9 cellular contexts compared by ENCODE assay signal in the genomic region with DNA sequence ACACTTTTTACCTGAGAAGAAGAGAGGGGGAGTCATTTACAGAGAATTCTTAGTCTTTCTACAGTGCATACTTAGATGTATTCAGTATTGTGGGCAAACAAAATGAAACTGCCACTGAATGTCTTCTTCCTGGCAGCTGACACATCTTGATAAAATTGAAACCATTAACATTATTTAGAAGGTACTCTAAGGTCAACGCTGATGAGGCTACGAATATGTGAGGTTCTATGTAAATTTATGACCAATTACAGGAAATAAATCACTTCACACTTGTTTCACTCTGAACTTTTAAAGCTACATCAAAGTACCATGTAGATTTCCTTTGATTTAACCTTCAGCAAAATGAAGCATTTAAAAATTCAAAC. TPM values are rescaled to one million over a fixed set of nuclear protein-coding genes. Genes with fewer than 3 reads are reported as not detected.
DNase-seq lines count a peak whose midpoint lies in the region; ATAC-seq and TF ChIP-seq lines count a peak whose summit lies in the region.
"Had no signal": no experiment of that assay in that cellular context is flagged by ENCODE, and none has a peak within 500 bp of the region (broad histone marks: within the 10 kb centered on the region; RNA-seq: fewer than 3 reads in every experiment).

No MANE protein-coding gene starts in this region.

- no peak overlapping the region for H3K4me2 ChIP-seq in mesendoderm (ENCODE audit: low read length)

- no peak overlapping the region for H3K4me3 ChIP-seq in fibroblast of mammary gland (ENCODE audit: control insufficient read depth, low read depth, low read length)
- no peak overlapping the region for H3K4me3 ChIP-seq in mesendoderm (ENCODE audit: low read length)

- in situ Hi-C loops in ACHN (cut with HindIII; ENCODE audit: low pct_ligation_motif_present, low pct_unique_long_range_greater_than_20kb, low sequenced_read_pairs) = no loop called here

- no peak overlapping the region for H2AK5ac ChIP-seq in mesendoderm (ENCODE audit: low read length)

- H3K36me3 Mint-ChIP-seq in nephron progenitor cell (ENCODE audit: low read depth) = peaks cover 19% of the 10 kb centered on the region

- no peaks in the 10 kb centered on the region for H3K4me1 ChIP-seq in mesendoderm (ENCODE audit: control insufficient read depth, low read depth, low read length)

- no peaks in the 10 kb centered on the region for H3K4me1 Mint-ChIP-seq in nephron progenitor cell

- H3K9ac ChIP-seq in mesendoderm (ENCODE audit: low read length) = no peak overlapping the region

- ATAC-seq in GM18499 (IDR thresholded peaks at IDR 0.05; ENCODE audit: insufficient read depth, unreplicated experiment) (peak; percentile 60), GM21515 (IDR thresholded peaks at IDR 0.05; ENCODE audit: unreplicated experiment) (peak; percentile 75), HG03565 (IDR thresholded peaks at IDR 0.05; ENCODE audit: unreplicated experiment) (peak; percentile 60)

- WGBS in mesendoderm (ENCODE audit: extremely low coverage, insufficient coverage, low lambda C conversion rate) = no CpG with 5 or more reads among the region's 2 CpGs

- DNase-seq in fibroblast of mammary gland (ENCODE audit: low read depth) (peak; percentile 11), NCI-H82 (lab: John Stamatoyannopoulos, UW) (no peak), nephron progenitor cell (no peak), mesendoderm (no peak), ACHN (no peak)

- no peak overlapping the region for H3K4me3 Mint-ChIP-seq in nephron progenitor cell
- H3K4me3 Mint-ChIP-seq: dendritic cell treated with granulocyte-macrophage colony-stimulating factor and Interleukin-4, amounts not matched to agents 40 ng/mL and 50 ng/mL, for 4 days had no signal

- no peaks in the 10 kb centered on the region for H3K27me3 Mint-ChIP-seq in nephron progenitor cell (ENCODE audit: low read depth, poor library complexity)
- H3K27me3 Mint-ChIP-seq: dendritic cell treated with granulocyte-macrophage colony-stimulating factor and Interleukin-4, amounts not matched to agents 40 ng/mL and 50 ng/mL, for 4 days had no signal

- H2BK15ac ChIP-seq in mesendoderm (replicated peaks; ENCODE audit: low read depth) = no peak overlapping the region

- no peak overlapping the region for H3K18ac ChIP-seq in mesendoderm (ENCODE audit: low read length)

- no peak overlapping the region for H3K23ac ChIP-seq in mesendoderm (ENCODE audit: low read length)

- TF ChIP-seq CTCF in fibroblast of mammary gland (conservative IDR thresholded peaks at IDR 0.05; ENCODE audit: control insufficient read depth, insufficient read depth, low read depth, low read length) (no peak), nephron progenitor cell (IDR thresholded peaks at IDR 0.05) (no peak)

- H3K27ac ChIP-seq in mesendoderm (ENCODE audit: low read depth, low read length) = no peak overlapping the region

- no peak overlapping the region for H4K8ac ChIP-seq in mesendoderm (ENCODE audit: low read depth, low read length)

- H3K79me2 ChIP-seq in mesendoderm (ENCODE audit: control insufficient read depth, insufficient read depth, low read length) = no peaks in the 10 kb centered on the region

- H3K56ac ChIP-seq in mesendoderm (ENCODE audit: low read length) = no peak overlapping the region

- no peak overlapping the region for H3K27ac Mint-ChIP-seq in nephron progenitor cell
- H3K27ac Mint-ChIP-seq: dendritic cell treated with granulocyte-macrophage colony-stimulating factor and Interleukin-4, amounts not matched to agents 40 ng/mL and 50 ng/mL, for 4 days had no signal

- no peak overlapping the region for H4K5ac ChIP-seq in mesendoderm (ENCODE audit: low read length)

- no peak overlapping the region for H2BK5ac ChIP-seq in mesendoderm (ENCODE audit: low read length)

- no peaks in the 10 kb centered on the region for H3K27me3 ChIP-seq in mesendoderm (ENCODE audit: insufficient read depth, low read length, poor library complexity)

- no peaks in the 10 kb centered on the region for H3K36me3 ChIP-seq in mesendoderm (ENCODE audit: control insufficient read depth, insufficient read depth, low read length)

- no peak overlapping the region for H3K4ac ChIP-seq in mesendoderm (ENCODE audit: low read depth, low read length)

- H3K79me1 ChIP-seq in mesendoderm (ENCODE audit: low read length) = no peaks in the 10 kb centered on the region

- no peak overlapping the region for H2BK120ac ChIP-seq in mesendoderm (ENCODE audit: low read depth, low read length)

- peaks cover 15% of the 10 kb centered on the region for H3K9me3 Mint-ChIP-seq in nephron progenitor cell
- H3K9me3 Mint-ChIP-seq: dendritic cell treated with granulocyte-macrophage colony-stimulating factor and Interleukin-4, amounts not matched to agents 40 ng/mL and 50 ng/mL, for 4 days had no signal

RNA-seq across cellular contexts. Expression of gene GFI1, which starts 51.3 kb away (rescaled TPM):
- polyA plus RNA-seq in mesendoderm (2013, experiment 1 of 2) = 0.08 TPM
- polyA plus RNA-seq in mesendoderm (2013, experiment 2 of 2) = 0.13 TPM
